In the genomic region with DNA sequence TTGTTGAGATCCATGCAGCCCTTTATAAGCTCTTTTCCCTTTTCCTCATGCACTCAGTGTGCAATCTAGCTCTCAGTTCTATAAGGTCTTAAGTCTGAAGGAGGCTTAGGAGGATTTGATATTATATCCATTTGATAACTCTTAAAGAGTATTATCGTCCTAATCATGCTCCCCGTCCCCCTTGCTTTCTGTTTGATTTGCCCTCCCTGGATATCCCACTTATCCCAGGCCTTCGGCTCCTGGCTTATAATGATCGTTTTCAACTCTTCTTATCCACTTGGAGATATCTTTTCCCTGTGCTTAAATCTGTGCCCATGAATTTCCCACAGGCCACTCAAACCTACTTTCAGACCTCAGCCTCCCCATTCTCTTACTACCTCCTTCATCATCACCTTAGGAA, we compare ENCODE assay signal across 22 cellular contexts.
DNase-seq lines count a peak whose midpoint lies in the region; ATAC-seq, FAIRE-seq and TF ChIP-seq lines count a peak whose summit lies in the region.
"Had no signal": no experiment of that assay in that cellular context is flagged by ENCODE, and none has a peak within 500 bp of the region (broad histone marks: within the 10 kb centered on the region; RNA-seq: fewer than 3 reads in every experiment).

No MANE protein-coding gene starts in this region.

- no peak overlapping the region for H2BK120ac ChIP-seq in H1 (replicated peaks; ENCODE audit: low read depth, low read length)

- POLR2A ChIA-PET in H1 (lab: Charles Lee; ENCODE audit: partially characterized antibody) = no interaction called here

- no peak overlapping the region for H4K8ac ChIP-seq in H1 (ENCODE audit: extremely low read depth, insufficient read depth, low read length)

- no peak overlapping the region for H2BK15ac ChIP-seq in H1 (ENCODE audit: low read length)

- no peaks in the 10 kb centered on the region for H4K20me1 ChIP-seq in H1 (replicated peaks in 1 of 2; ENCODE audit: control insufficient read depth in 1 of 2, insufficient read depth in 2 of 2, low read length in 2 of 2)
- H4K20me1 ChIP-seq: BLaER1 had no signal

- H3K4ac ChIP-seq in H1 (replicated peaks; ENCODE audit: insufficient read length, low read depth, low read length) = no peak overlapping the region

- CTCF ChIA-PET in H1 (lab: Charles Lee; ENCODE audit: partially characterized antibody) = no interaction called here

- no peaks in the 10 kb centered on the region for H3K27me3 ChIP-seq in H1 (replicated peaks in 1 of 4; ENCODE audit: control insufficient read depth in 3 of 4, extremely low read depth in 1 of 4, insufficient read depth in 3 of 4, low read length in 3 of 4)
- H3K27me3 ChIP-seq: BLaER1 had no signal

- no peak for FAIRE-seq in H1 (lab: Jason Lieb, UNC)
- FAIRE-seq: A204.1, G401.6, GM12892, H54 had no signal

- H3K27ac ChIP-seq in H1 (ENCODE audit: low read depth, low read length) = no peak overlapping the region
- H3K27ac ChIP-seq: 22Rv1, BLaER1, C4-2B, GM23248 had no signal

- DNase-seq in D341Med (ENCODE audit: low spot score) (peak; percentile 76), NCI-H524 (lab: John Stamatoyannopoulos, UW) (peak; percentile 81 to 91), NCI-H82 treated with DMSO at 0.1 percent for 48 hours (lab: John Stamatoyannopoulos, UW; ENCODE audit: unreplicated experiment) (peak; percentile 69), H1 (ENCODE audit: low read depth in 1 of 2, low spot score in 2 of 2) (no peak), NCI-H510A (lab: John Stamatoyannopoulos, UW) (no peak), middle frontal gyrus (ENCODE audit: extremely low spot score, low spot score) (no peak)
- DNase-seq: Caco-2; CD4-positive, CD25-positive, alpha-beta regulatory T cell; CD8-positive, alpha-beta T cell; DMS153; DND-41; GM23248; HFFc6 had no signal

- no peak overlapping the region for H3K14ac ChIP-seq in H1 (ENCODE audit: insufficient read length)

- H2AFZ ChIP-seq in H1 (ENCODE audit: low read length) = peak overlapping the region; percentile 9; the same call in 1 of the 2 replicates
- H2AFZ ChIP-seq: GM23248 had no signal

- H3K56ac ChIP-seq in H1 (replicated peaks; ENCODE audit: insufficient read length, low read depth, low read length) = no peak overlapping the region

- H3K79me2 ChIP-seq in H1 (ENCODE audit: control insufficient read depth in 1 of 2, insufficient read depth in 2 of 2, low read length in 2 of 2) = no peaks in the 10 kb centered on the region

- ATAC-seq in HG02981 (IDR thresholded peaks at IDR 0.05; ENCODE audit: unreplicated experiment) = no peak
- ATAC-seq: CD8-positive, alpha-beta T cell had no signal

- TF ChIP-seq EP300 in H1 (IDR thresholded peaks at IDR 0.05; ENCODE audit: borderline replicate concordance in 1 of 2, low read depth in 2 of 2, low read length in 2 of 2) = no peak

- no peaks in the 10 kb centered on the region for H3K36me3 ChIP-seq in H1 (ENCODE audit: control insufficient read depth in 2 of 4, insufficient read depth in 4 of 4, low read length in 3 of 4)
- H3K36me3 ChIP-seq: BLaER1, HAP-1 had no signal

- H3K4me2 ChIP-seq in H1 (ENCODE audit: insufficient read depth in 1 of 2, low read depth in 2 of 2, low read length in 2 of 2) = no peak overlapping the region
- H3K4me2 ChIP-seq: BLaER1 had no signal

- no peaks in the 10 kb centered on the region for H3K79me1 ChIP-seq in H1 (ENCODE audit: low read depth, low read length)

- no peak overlapping the region for H2BK5ac ChIP-seq in H1 (ENCODE audit: low read depth, low read length)

- no peak overlapping the region for H2BK20ac ChIP-seq in H1 (ENCODE audit: low read length)

- H3K9ac ChIP-seq in H1 (replicated peaks in 1 of 4; ENCODE audit: extremely low read depth in 1 of 4, low read depth in 3 of 4, low read length in 3 of 4) = no peak overlapping the region
- H3K9ac ChIP-seq: BLaER1, GM23248 had no signal

- H3K23ac ChIP-seq in H1 (ENCODE audit: insufficient read length) = no peak overlapping the region

- no peaks in the 10 kb centered on the region for H3K4me1 ChIP-seq in H1 (replicated peaks in 1 of 4; ENCODE audit: control insufficient read depth in 3 of 4, insufficient read depth in 4 of 4, low read length in 3 of 4)
- H3K4me1 ChIP-seq: BLaER1, Caco-2, HAP-1 had no signal

- H3K23me2 ChIP-seq in H1 (ENCODE audit: low read depth, low read length) = no peaks in the 10 kb centered on the region

- H2BK12ac ChIP-seq in H1 (ENCODE audit: low read depth, low read length) = no peak overlapping the region

- no peak overlapping the region for H4K91ac ChIP-seq in H1 (replicated peaks; ENCODE audit: insufficient read length, low read length)

- H3K18ac ChIP-seq in H1 (ENCODE audit: extremely low read depth, low read length) = no peak overlapping the region

- no peak overlapping the region for H3K4me3 ChIP-seq in H1 (ENCODE audit: extremely low read depth in 1 of 4, insufficient read depth in 2 of 4, low read depth in 3 of 4, low read length in 4 of 4)
- H3K4me3 ChIP-seq: BLaER1, GM23248, HAP-1 had no signal

- 95% methylated on average over 4 of the region's 4 CpGs; no CpG with 5 or more reads in 1 of the 2 experiments for WGBS in H1 (ENCODE audit: extremely low coverage in 1 of 2, insufficient coverage in 1 of 2, insufficient read length in 1 of 2, insufficient replicate concordance in 2 of 2, low coverage in 1 of 2, low lambda C conversion rate in 2 of 2, missing lambda C conversion rate in 1 of 2), 2 experiments

- no peaks in the 10 kb centered on the region for H3K9me3 ChIP-seq in H1 (ENCODE audit: insufficient read depth in 2 of 2, low read depth in 1 of 2, low read length in 1 of 2)
- H3K9me3 ChIP-seq: BLaER1, Caco-2, HAP-1 had no signal

- no peak overlapping the region for H4K5ac ChIP-seq in H1 (ENCODE audit: insufficient read length, low read depth, low read length)

- no peak overlapping the region for H2AK5ac ChIP-seq in H1 (ENCODE audit: low read depth, low read length)

- no peak for TF ChIP-seq CTCF in H1 (IDR thresholded peaks at IDR 0.05; ENCODE audit: control extremely low read depth in 1 of 3, insufficient read depth in 1 of 3, low read depth in 1 of 3, low read length in 3 of 3)

- no peak for TF ChIP-seq RAD21 in H1 (IDR thresholded peaks at IDR 0.05 in 1 of 2, conservative IDR thresholded peaks at IDR 0.05 in 1 of 2; ENCODE audit: low read depth in 2 of 2, low read length in 2 of 2)

- no peak for TF ChIP-seq POLR2A in H1 (IDR thresholded peaks at IDR 0.05; ENCODE audit: control extremely low read depth in 1 of 2, low read depth in 2 of 2, low read length in 2 of 2)

TF ChIP-seq in H1, 55 proteins besides CTCF, POLR2A, EP300 and RAD21:
- no peak for TF ChIP-seq TAF1 (IDR thresholded peaks at IDR 0.05; ENCODE audit: low read depth, low read length)
- TF ChIP-seq SP1 (IDR thresholded peaks at IDR 0.05; ENCODE audit: low read depth, low read length) = no peak
- no peak for TF ChIP-seq HDAC6 (IDR thresholded peaks at IDR 0.05; ENCODE audit: low read depth, low read length)
- TF ChIP-seq BRCA1 (IDR thresholded peaks at IDR 0.05; ENCODE audit: low read depth, low read length) = no peak
- no peak for TF ChIP-seq YY1 (IDR thresholded peaks at IDR 0.05; ENCODE audit: low read depth, low read length)
- no peak for TF ChIP-seq POU5F1 (IDR thresholded peaks at IDR 0.05; ENCODE audit: low read depth, low read length)
- no peak for TF ChIP-seq RNF2 (IDR thresholded peaks at IDR 0.05; ENCODE audit: borderline replicate concordance, low read depth, low read length, missing control alignments, poor library complexity, severe bottlenecking)
- no peak for TF ChIP-seq HDAC2 (IDR thresholded peaks at IDR 0.05; ENCODE audit: borderline replicate concordance in 1 of 2, low read depth in 2 of 2, low read length in 2 of 2)
- TF ChIP-seq MAFK (IDR thresholded peaks at IDR 0.05; ENCODE audit: low read depth, low read length) = no peak
- TF ChIP-seq CBX5 (IDR thresholded peaks at IDR 0.05; ENCODE audit: low read depth, low read length) = no peak
- no peak for TF ChIP-seq SAP30 (IDR thresholded peaks at IDR 0.05; ENCODE audit: insufficient read depth, insufficient replicate concordance, low read length)
- no peak for TF ChIP-seq CHD1 (IDR thresholded peaks at IDR 0.05; ENCODE audit: low read depth, low read length)
- TF ChIP-seq GTF2F1 (IDR thresholded peaks at IDR 0.05; ENCODE audit: borderline replicate concordance, low read depth, low read length) = no peak
- no peak for TF ChIP-seq TEAD4 (IDR thresholded peaks at IDR 0.05; ENCODE audit: low read depth, low read length)
- no peak for TF ChIP-seq NRF1 (IDR thresholded peaks at IDR 0.05; ENCODE audit: low read depth, low read length)
- TF ChIP-seq ZNF274 (IDR thresholded peaks at IDR 0.05; ENCODE audit: borderline replicate concordance, extremely low read depth, low read length) = no peak
- no peak for TF ChIP-seq CHD2 (IDR thresholded peaks at IDR 0.05; ENCODE audit: low read length)
- no peak for TF ChIP-seq BCL11A (IDR thresholded peaks at IDR 0.05; ENCODE audit: low read depth in 2 of 2, low read length in 2 of 2)
- no peak for TF ChIP-seq SIRT6 (IDR thresholded peaks at IDR 0.05; ENCODE audit: low read length)
- no peak for TF ChIP-seq KDM4A (IDR thresholded peaks at IDR 0.05; ENCODE audit: low read depth, low read length, severe bottlenecking)

Comparison
In these comparisons a context has a peak if more than half of its experiments do, and no peak if none do; other contexts are left out.
1. DNase-seq: peak in D341Med (single experiment), NCI-H524 (2 of 2) and NCI-H82 treated with DMSO at 0.1 percent for 48 hours (single experiment); none in H1 (0 of 2), NCI-H510A (single experiment) and middle frontal gyrus (single experiment).